11 cellular contexts compared by ENCODE assay signal in the genomic region with DNA sequence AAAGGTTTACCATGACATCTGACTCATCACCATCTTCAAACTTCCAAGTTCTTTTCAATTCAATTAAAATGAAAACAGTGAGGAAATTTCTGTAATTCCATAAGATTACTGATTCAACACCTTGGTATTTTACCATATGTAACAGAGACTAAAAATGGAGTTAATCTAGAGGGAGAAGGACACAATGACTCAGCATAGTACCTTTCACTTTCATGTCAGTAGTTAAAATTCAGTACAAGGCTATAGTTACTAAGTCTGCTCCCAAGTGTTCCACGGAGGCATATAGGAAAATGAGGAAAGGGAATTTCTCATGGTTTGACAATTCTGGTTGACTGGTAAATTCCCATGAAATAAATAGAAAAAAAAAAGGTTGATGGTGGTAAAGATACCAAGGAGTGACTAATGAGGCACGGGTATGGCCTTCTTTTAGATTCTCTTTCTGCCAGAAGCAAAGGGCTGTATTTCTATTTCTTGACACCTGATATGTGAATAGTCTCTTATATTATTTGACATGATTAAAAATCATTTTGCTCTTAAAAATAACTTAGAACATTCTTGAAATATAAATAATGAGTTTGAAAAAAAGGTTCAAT.
DNase-seq lines count a peak whose midpoint lies in the region; ATAC-seq, FAIRE-seq and TF ChIP-seq lines count a peak whose summit lies in the region.
"Had no signal": no experiment of that assay in that cellular context is flagged by ENCODE, and none has a peak within 500 bp of the region (broad histone marks: within the 10 kb centered on the region; RNA-seq: fewer than 3 reads in every experiment).

No MANE protein-coding gene starts in this region.

- no peaks in the 10 kb centered on the region for H3K36me3 ChIP-seq in K562 (ENCODE audit: control insufficient read depth, insufficient read depth, low read length)

- no peak overlapping the region for H3K4me2 ChIP-seq in K562 (ENCODE audit: insufficient read depth, low read length)

- H4K20me1 ChIP-seq in K562 (replicated peaks; ENCODE audit: control insufficient read depth, insufficient read depth, low read length): no peaks in the 10 kb centered on the region

- no peak overlapping the region for H3K9ac ChIP-seq in K562 (ENCODE audit: insufficient read depth in 1 of 2, low read depth in 2 of 2, low read length in 2 of 2)

- CTCF ChIA-PET in K562 (lab: Yijun Ruan, JAX; ENCODE audit: low intra/inter-chr PET ratio): no interaction called here

- intact Hi-C loops in K562 (cut with micrococcal nuclease): no loop called here

- TF ChIP-seq POLR2A in K562 (conservative IDR thresholded peaks at IDR 0.05): no peak

- no peaks in the 10 kb centered on the region for H3K27me3 ChIP-seq in K562 (ENCODE audit: control insufficient read depth in 2 of 2, insufficient read depth in 2 of 2, low read length in 2 of 2)

- no peaks in the 10 kb centered on the region for H3K36me3 Mint-ChIP-seq in activated naive CD4-positive, alpha-beta T cell treated with anti-CD3 and anti-CD28 coated beads, Interleukin-2, amount 50 U/mL, for 72 hours
- H3K36me3 Mint-ChIP-seq: activated CD8-positive, alpha-beta memory T cell treated with anti-CD3 and anti-CD28 coated beads, Interleukin-2, amount 10 ng/mL, durations not matched to agents 7 days and 5 days had no signal

- DNase-seq in K562 (ENCODE audit: extremely low read depth in 1 of 4, low spot score in 3 of 4) (peak in 2 of 4 experiments; percentile 24 to 43), hypothalamus (lab: John Stamatoyannopoulos, UW) (no peak), HT-29 (ENCODE audit: low spot score) (no peak), GM19240 (ENCODE audit: insufficient read length, low spot score) (no peak)
- DNase-seq in activated naive CD4-positive, alpha-beta T cell treated with anti-CD3 and anti-CD28 coated beads, Interleukin-2, amount 50 U/mL, for 72 hours (ENCODE audit: low spot score in 2 of 2): no peak
- DNase-seq: activated CD8-positive, alpha-beta memory T cell treated with anti-CD3 and anti-CD28 coated beads, Interleukin-2, amount 10 ng/mL, durations not matched to agents 7 days and 5 days; C1 segment of cervical spinal cord had no signal

- H3K9me3 Mint-ChIP-seq in activated naive CD4-positive, alpha-beta T cell treated with anti-CD3 and anti-CD28 coated beads, Interleukin-2, amount 50 U/mL, for 72 hours: no peaks in the 10 kb centered on the region

- peak overlapping the region; percentile 41 for H3K27ac ChIP-seq in K562 (ENCODE audit: extremely low read depth, low read depth, low read length)

- H3K27ac Mint-ChIP-seq in activated naive CD4-positive, alpha-beta T cell treated with anti-CD3 and anti-CD28 coated beads, Interleukin-2, amount 50 U/mL, for 72 hours: no peak overlapping the region
- H3K27ac Mint-ChIP-seq: activated CD8-positive, alpha-beta memory T cell treated with anti-CD3 and anti-CD28 coated beads, Interleukin-2, amount 10 ng/mL, durations not matched to agents 7 days and 5 days had no signal

- H3K4me3 ChIP-seq in K562: no peak overlapping the region

- no peak for TF ChIP-seq CTCF in K562 (IDR thresholded peaks at IDR 0.05 in 2 of 3, conservative IDR thresholded peaks at IDR 0.05 in 1 of 3; ENCODE audit: insufficient read depth in 2 of 3, low read depth in 1 of 3, low read length in 3 of 3)

- POLR2A ChIA-PET in K562 (lab: Yijun Ruan, JAX): no interaction called here

- H3K9me3 ChIP-seq in K562 (replicated peaks; ENCODE audit: control insufficient read depth, insufficient read depth, low read depth, low read length): no peaks in the 10 kb centered on the region

- in situ Hi-C loops in K562 (cut with MboI): no loop called here

- H3K79me2 ChIP-seq in K562 (ENCODE audit: control insufficient read depth, insufficient read depth, low read length): no peaks in the 10 kb centered on the region

- ATAC-seq in GM18498 (IDR thresholded peaks at IDR 0.05; ENCODE audit: unreplicated experiment) (peak; percentile 84), GM21825 (IDR thresholded peaks at IDR 0.05; ENCODE audit: unreplicated experiment) (peak; percentile 87), HG03460 (IDR thresholded peaks at IDR 0.05; ENCODE audit: unreplicated experiment) (peak; percentile 76), K562 (peak; percentile 80)
- no peak for ATAC-seq in activated naive CD4-positive, alpha-beta T cell treated with anti-CD3 and anti-CD28 coated beads, Interleukin-2, amount 50 U/mL, for 72 hours
- ATAC-seq: activated CD8-positive, alpha-beta memory T cell treated with anti-CD3 and anti-CD28 coated beads, Interleukin-2, amount 10 ng/mL, durations not matched to agents 7 days and 5 days; Panc1 had no signal

- H2AFZ ChIP-seq in K562 (ENCODE audit: low read depth, low read length): peak overlapping the region; percentile 80

- H3K4me1 ChIP-seq in K562 (replicated peaks in 1 of 2; ENCODE audit: control insufficient read depth in 2 of 2, insufficient read depth in 2 of 2, low read length in 2 of 2): no peaks in the 10 kb centered on the region

- 12% methylated on average over 2 of the region's 2 CpGs for WGBS in K562 (ENCODE audit: insufficient coverage, low coverage, missing lambda C conversion rate)

- FAIRE-seq in K562 (lab: Jason Lieb, UNC): peak; percentile 69

- no peak for TF ChIP-seq RAD21 in K562 (CRISPR knock-in tag; conservative IDR thresholded peaks at IDR 0.05 in 1 of 2, IDR thresholded peaks at IDR 0.05 in 1 of 2)

- no TSS peak for BruUV-seq in K562 (replicated peaks; lab: Mats Ljungman, UMichigan)

- H3K9me1 ChIP-seq in K562 (ENCODE audit: control insufficient read depth, insufficient read depth, low read length): no peaks in the 10 kb centered on the region

- no peak for TF ChIP-seq EP300 in K562 (IDR thresholded peaks at IDR 0.05; ENCODE audit: low read length)

TF ChIP-seq in K562, 482 proteins besides CTCF, POLR2A, EP300 and RAD21 (continues in another document):
- no peak for TF ChIP-seq HDAC8 (tag; IDR thresholded peaks at IDR 0.05)
- peak; percentile 70 for TF ChIP-seq SMARCA4 (IDR thresholded peaks at IDR 0.05)
- no peak for TF ChIP-seq JUND (IDR thresholded peaks at IDR 0.05; ENCODE audit: borderline replicate concordance, low read depth, low read length)
- peak; percentile 62; the same call in 2 of the 3 replicates for TF ChIP-seq JUND (tag; IDR thresholded peaks at IDR 0.05; ENCODE audit: borderline replicate concordance, low read depth, low read length)
- TF ChIP-seq E2F1 (CRISPR knock-in tag; IDR thresholded peaks at IDR 0.05): no peak
- TF ChIP-seq ZNF592 (IDR thresholded peaks at IDR 0.05): peak; percentile 93
- peak; percentile 23; the same call in 1 of the 2 replicates for TF ChIP-seq EP400 (IDR thresholded peaks at IDR 0.05)
- 0 out of 2 replicates have a peak, but pooled peaks have one; percentile 50 for TF ChIP-seq ADNP (tag; IDR thresholded peaks at IDR 0.05)
- TF ChIP-seq TAF9B (IDR thresholded peaks at IDR 0.05; ENCODE audit: partially characterized antibody): peak; percentile 3
- TF ChIP-seq TAF7 (tag; IDR thresholded peaks at IDR 0.05): 0 out of 2 replicates have a peak, but pooled peaks have one; percentile 26
- no peak for TF ChIP-seq TEAD2 (tag; IDR thresholded peaks at IDR 0.05)
- TF ChIP-seq TRIM24 (IDR thresholded peaks at IDR 0.05): peak; percentile 13 to 69; a peak in 1 of 4 replicates
- TF ChIP-seq ZFX (CRISPR knock-in tag; IDR thresholded peaks at IDR 0.05): peak; percentile 19; the same call in 1 of the 2 replicates
- 0 out of 2 replicates have a peak, but pooled peaks have one; percentile 59 for TF ChIP-seq SMAD4 (CRISPR knock-in tag; conservative IDR thresholded peaks at IDR 0.05)
- TF ChIP-seq DMBX1 (CRISPR knock-in tag; IDR thresholded peaks at IDR 0.05; ENCODE audit: borderline replicate concordance): peak; percentile 62; the same call in 1 of the 2 replicates
- TF ChIP-seq BACH1 (tag; IDR thresholded peaks at IDR 0.05): peak; percentile 88
- no peak for TF ChIP-seq HDAC2 (IDR thresholded peaks at IDR 0.05)
- 0 out of 2 replicates have a peak, but pooled peaks have one; percentile 54 for TF ChIP-seq MEF2D (tag; conservative IDR thresholded peaks at IDR 0.05; ENCODE audit: low read depth)

Comparison
In these comparisons a context has a peak if more than half of its experiments do, and no peak if none do; other contexts are left out.
1. ATAC-seq: peak in GM18498 (single experiment), GM21825 (single experiment), HG03460 (single experiment) and K562 (single experiment); none in activated naive CD4-positive, alpha-beta T cell treated with anti-CD3 and anti-CD28 coated beads, Interleukin-2, amount 50 U/mL, for 72 hours (0 of 2).